Comparison of ENCODE assay signal across 11 cellular contexts in the genomic region with DNA sequence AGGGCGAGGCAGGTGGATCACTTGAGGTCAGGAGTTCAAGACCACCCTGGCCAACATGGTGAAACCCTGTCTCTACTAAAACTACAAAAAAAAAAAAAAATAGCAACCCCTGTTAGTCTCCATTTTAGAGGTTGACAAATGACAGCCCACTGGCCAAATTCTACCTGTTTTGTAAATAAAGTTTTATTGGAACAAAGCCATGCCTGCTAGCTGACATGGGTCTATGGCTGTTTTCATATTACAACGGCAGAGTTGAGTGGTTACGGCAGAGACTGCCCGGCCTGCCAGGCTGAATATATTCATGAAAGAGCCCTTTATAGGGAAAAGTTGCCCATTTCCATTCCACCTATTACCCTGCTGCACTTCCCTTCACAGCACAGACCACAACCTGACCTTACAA.
"Had no signal": no experiment of that assay in that cellular context is flagged by ENCODE, and none has a peak within 500 bp of the region (broad histone marks: within the 10 kb centered on the region; RNA-seq: fewer than 3 reads in every experiment).

No MANE protein-coding gene starts in this region.

- DNase-seq: GM23248, GOT3, H7, H9, HCEC 1CT, HFFc6 had no signal

- H3K4me1 Mint-ChIP-seq: GM23338, H9 had no signal

- H3K27ac Mint-ChIP-seq: GM23338, H9, HFFc6 had no signal

- H3K4me2 ChIP-seq: GM23338 had no signal

- H3K9me3 ChIP-seq: HAP-1 had no signal

- H3K9ac ChIP-seq: GM23248 had no signal

- H3K27ac ChIP-seq: GM23248 had no signal

- H3K4me3 ChIP-seq: GM23248, GM23338, HAP-1 had no signal

- H2AFZ ChIP-seq: GM23248, GM23338 had no signal

- ATAC-seq: GM23338, HCT116 had no signal

- H3K4me3 Mint-ChIP-seq: GM23338, H9, HFFc6 had no signal

- H3K4me1 ChIP-seq: HAP-1 had no signal

- FAIRE-seq: H1, H54 had no signal
